ENCODE assay signal across 10 cellular contexts in genomic region chr2:47076126-47076506, GRCh38.
DNase-seq lines count a peak whose midpoint lies in the region; ATAC-seq and TF ChIP-seq lines count a peak whose summit lies in the region.
"Had no signal": no experiment of that assay in that cellular context is flagged by ENCODE, and none has a peak within 500 bp of the region (broad histone marks: within the 10 kb centered on the region; RNA-seq: fewer than 3 reads in every experiment).

No MANE protein-coding gene starts in this region.

- ATAC-seq in HG03039 (IDR thresholded peaks at IDR 0.05; ENCODE audit: unreplicated experiment) = no peak

- H3K4me1 ChIP-seq in HUES64 (ENCODE audit: insufficient read depth, low read length) (peaks cover 34% of the 10 kb centered on the region), colonic mucosa (peaks cover 28% of the 10 kb centered on the region), muscle layer of duodenum (ENCODE audit: control insufficient read depth in 1 of 2, insufficient read depth in 2 of 2, low read length in 2 of 2) (peaks cover 37 to 48% of the 10 kb centered on the region in 2 donors), thyroid gland (peaks cover 35 to 82% of the 10 kb centered on the region in 2 donors)

- H3K27me3 ChIP-seq in HUES64 (ENCODE audit: insufficient read depth, low read length) (no peaks in the 10 kb centered on the region), colonic mucosa (no peaks in the 10 kb centered on the region), muscle layer of duodenum (ENCODE audit: low read depth, low read length) (no peaks in the 10 kb centered on the region), thyroid gland (no peaks in the 10 kb centered on the region)

- H3K9me3 ChIP-seq in HUES64 (ENCODE audit: insufficient read depth, low read depth, low read length) = no peaks in the 10 kb centered on the region
- H3K9me3 ChIP-seq in colonic mucosa = no peaks in the 10 kb centered on the region
- no peaks in the 10 kb centered on the region for H3K9me3 ChIP-seq in muscle layer of duodenum (ENCODE audit: control insufficient read depth in 1 of 2, low read length in 2 of 2)
- H3K9me3 ChIP-seq in thyroid gland = no peaks in the 10 kb centered on the region

- intact Hi-C loops in colonic mucosa (cut with DNase I) = no loop called here
- intact Hi-C loops in thyroid gland (cut with DNase I) = no loop called here

- DNase-seq in colonic mucosa (no peak), thyroid gland (no peak), NCI-H345 treated with DMSO at 0.1 percent for 48 hours (lab: John Stamatoyannopoulos, UW; ENCODE audit: unreplicated experiment) (no peak), NCI-H748 treated with DMSO at 0.1 percent for 48 hours (lab: John Stamatoyannopoulos, UW) (no peak)
- DNase-seq: activated CD4-positive, alpha-beta T cell treated with anti-CD3 and anti-CD28 coated beads for 48 hours; activated effector memory CD4-positive, alpha-beta T cell treated with anti-CD3 and anti-CD28 coated beads, Interleukin-2, amount 50 U/mL, for 16 hours; hippocampal formation had no signal

- 93% methylated on average over 8 of the region's 8 CpGs for WGBS in HUES64
- 93 to 94% methylated on average over 8 of the region's 8 CpGs for WGBS in thyroid gland, 2 donors

- H3K27ac ChIP-seq in HUES64 (ENCODE audit: low read depth, low read length) = peak overlapping the region; percentile 43; the same call in 1 of the 2 replicates
- H3K27ac ChIP-seq in colonic mucosa = peak overlapping the region; percentile 33
- peak overlapping the region; percentile 77 for H3K27ac ChIP-seq in muscle layer of duodenum (ENCODE audit: low read length)
- H3K27ac ChIP-seq in thyroid gland = peak overlapping the region in 2 of 3 donors; percentile 63 to 75

- H3K4me3 ChIP-seq in HUES64 (ENCODE audit: low read length) = no peak overlapping the region
- no peak overlapping the region for H3K4me3 ChIP-seq in colonic mucosa
- no peak overlapping the region for H3K4me3 ChIP-seq in muscle layer of duodenum (ENCODE audit: low read depth in 1 of 2, low read length in 2 of 2)
- H3K4me3 ChIP-seq in thyroid gland (replicated peaks in 1 of 3) = no peak overlapping the region

- H3K36me3 ChIP-seq in HUES64 (ENCODE audit: insufficient read depth, low read length) (no peaks in the 10 kb centered on the region), colonic mucosa (no peaks in the 10 kb centered on the region), muscle layer of duodenum (ENCODE audit: control insufficient read depth in 1 of 2, insufficient read depth in 2 of 2, low read length in 2 of 2) (peaks cover 0 to 5% of the 10 kb centered on the region in 2 donors), thyroid gland (peaks cover 5 to 7% of the 10 kb centered on the region in 2 donors)

- no peak for TF ChIP-seq POLR2A in thyroid gland (IDR thresholded peaks at IDR 0.05)

- no peak for TF ChIP-seq CTCF in colonic mucosa (IDR thresholded peaks at IDR 0.05)
- TF ChIP-seq CTCF in thyroid gland (IDR thresholded peaks at IDR 0.05) = no peak

- H3K9ac ChIP-seq in HUES64 (ENCODE audit: low read depth, low read length) = 0 out of 2 replicates have a peak overlapping the region, but pooled peaks have one; percentile 2
- peak overlapping the region in 1 of 2 donors; percentile 23 for H3K9ac ChIP-seq in colonic mucosa (ENCODE audit: low read depth in 2 of 2, low read length in 2 of 2)
